38 cellular contexts compared by ENCODE assay signal in genomic region chr10:74539317-74539716, GRCh38.
"Had no signal": no experiment of that assay in that cellular context is flagged by ENCODE, and none has a peak within 500 bp of the region (broad histone marks: within the 10 kb centered on the region; RNA-seq: fewer than 3 reads in every experiment).

No MANE protein-coding gene starts in this region.

- FAIRE-seq: bronchial epithelial cell, TTC549 had no signal

- H3K27ac Mint-ChIP-seq: activated CD4-positive, alpha-beta memory T cell treated with anti-CD3 and anti-CD28 coated beads, Interleukin-2, amount 10 ng/mL, durations not matched to agents 7 days and 5 days; activated CD4-positive, alpha-beta T cell treated with anti-CD3 and anti-CD28 coated beads for 36 hours; activated CD4-positive, alpha-beta T cell treated with anti-CD3 and anti-CD28 coated beads, Interleukin-2, amount 10 ng/mL, durations not matched to agents 7 days and 5 days; activated CD8-positive, alpha-beta memory T cell treated with anti-CD3 and anti-CD28 coated beads, Interleukin-2, amount 10 ng/mL, durations not matched to agents 7 days and 5 days; activated CD8-positive, alpha-beta T cell treated with anti-CD3 and anti-CD28 coated beads, Interleukin-2, amount 10 ng/mL, durations not matched to agents 7 days and 5 days; activated naive CD4-positive, alpha-beta T cell treated with anti-CD3 and anti-CD28 coated beads, Interleukin-2, amount 10 ng/mL, durations not matched to agents 7 days and 5 days; activated naive CD4-positive, alpha-beta T cell treated with anti-CD3 and anti-CD28 coated beads, Interleukin-2, amount 50 U/mL, for 24 hours; activated naive CD8-positive, alpha-beta T cell; activated naive CD8-positive, alpha-beta T cell treated with anti-CD3 and anti-CD28 coated beads, Interleukin-2, amount 10 ng/mL, durations not matched to agents 7 days and 5 days; activated naive CD8-positive, alpha-beta T cell treated with anti-CD3 and anti-CD28 coated beads, Interleukin-2, amount 50 U/mL, for 24 hours; activated T-helper 2 cell treated with anti-CD3 and anti-CD28 coated beads, Interferon-gamma antibody, Interleukin-2, Interleukin-4, amounts not matched to agents 10 μg/mL and 5 μg/mL and 100 μg/mL, durations not matched to agents 14 hours and 24 hours and 36 hours; brain; T-helper 1 cell treated with Interleukin-12 subunit alpha and Interleukin-12 subunit beta and Interleukin-4 antibody, amounts not matched to agents 30 μg/mL and 1 μg/mL, for 36 hours; T-helper 2 cell treated with Interferon-gamma antibody and Interleukin-4, amounts not matched to agents 5 μg/mL and 100 μg/mL, for 36 hours had no signal

- H3K36me3 ChIP-seq: ascending aorta, cardiac muscle cell had no signal

- H3K4me1 ChIP-seq: ascending aorta had no signal

- ATAC-seq: activated CD4-positive, alpha-beta T cell treated with anti-CD3 and anti-CD28 coated beads for 36 hours; activated CD4-positive, CD25-positive, alpha-beta regulatory T cell treated with anti-CD3 and anti-CD28 coated beads, Interleukin-2, amount 50 U/mL, for 24 hours; activated CD8-positive, alpha-beta memory T cell treated with anti-CD3 and anti-CD28 coated beads, Interleukin-2, amount 10 ng/mL, durations not matched to agents 7 days and 5 days; activated CD8-positive, alpha-beta T cell treated with anti-CD3 and anti-CD28 coated beads, Interleukin-2, amount 10 ng/mL, durations not matched to agents 7 days and 5 days; activated naive CD8-positive, alpha-beta T cell treated with anti-CD3 and anti-CD28 coated beads, Interleukin-2, amount 50 U/mL, for 24 hours had no signal

- H3K27me3 ChIP-seq: ascending aorta, cardiac muscle cell had no signal

- H3K4me3 Mint-ChIP-seq: activated CD4-positive, alpha-beta memory T cell treated with anti-CD3 and anti-CD28 coated beads, Interleukin-2, amount 10 ng/mL, durations not matched to agents 7 days and 5 days; activated CD4-positive, alpha-beta T cell treated with anti-CD3 and anti-CD28 coated beads for 36 hours; activated CD4-positive, alpha-beta T cell treated with anti-CD3 and anti-CD28 coated beads, Interleukin-2, amount 10 ng/mL, durations not matched to agents 7 days and 5 days; activated CD8-positive, alpha-beta memory T cell treated with anti-CD3 and anti-CD28 coated beads, Interleukin-2, amount 10 ng/mL, durations not matched to agents 7 days and 5 days; activated CD8-positive, alpha-beta T cell treated with anti-CD3 and anti-CD28 coated beads, Interleukin-2, amount 10 ng/mL, durations not matched to agents 7 days and 5 days; activated naive CD4-positive, alpha-beta T cell treated with anti-CD3 and anti-CD28 coated beads, Interleukin-2, amount 10 ng/mL, durations not matched to agents 7 days and 5 days; activated naive CD4-positive, alpha-beta T cell treated with anti-CD3 and anti-CD28 coated beads, Interleukin-2, amount 50 U/mL, for 24 hours; activated naive CD8-positive, alpha-beta T cell; activated naive CD8-positive, alpha-beta T cell treated with anti-CD3 and anti-CD28 coated beads, Interleukin-2, amount 10 ng/mL, durations not matched to agents 7 days and 5 days; activated naive CD8-positive, alpha-beta T cell treated with anti-CD3 and anti-CD28 coated beads, Interleukin-2, amount 50 U/mL, for 24 hours; brain; central memory CD8-positive, alpha-beta T cell; T-helper 1 cell treated with Interleukin-12 subunit alpha and Interleukin-12 subunit beta and Interleukin-4 antibody, amounts not matched to agents 30 μg/mL and 1 μg/mL, for 36 hours; T-helper 2 cell treated with Interferon-gamma antibody and Interleukin-4, amounts not matched to agents 5 μg/mL and 100 μg/mL, for 36 hours had no signal

- H3K4me3 ChIP-seq: ascending aorta, cardiac muscle cell had no signal

- H3K27me3 Mint-ChIP-seq: activated CD4-positive, alpha-beta memory T cell treated with anti-CD3 and anti-CD28 coated beads, Interleukin-2, amount 10 ng/mL, durations not matched to agents 7 days and 5 days; activated CD4-positive, alpha-beta T cell treated with anti-CD3 and anti-CD28 coated beads for 36 hours; activated CD4-positive, alpha-beta T cell treated with anti-CD3 and anti-CD28 coated beads, Interleukin-2, amount 10 ng/mL, durations not matched to agents 7 days and 5 days; activated CD8-positive, alpha-beta memory T cell treated with anti-CD3 and anti-CD28 coated beads, Interleukin-2, amount 10 ng/mL, durations not matched to agents 7 days and 5 days; activated naive CD4-positive, alpha-beta T cell treated with anti-CD3 and anti-CD28 coated beads, Interleukin-2, amount 10 ng/mL, durations not matched to agents 7 days and 5 days; activated naive CD4-positive, alpha-beta T cell treated with anti-CD3 and anti-CD28 coated beads, Interleukin-2, amount 50 U/mL, for 24 hours; activated naive CD8-positive, alpha-beta T cell; activated naive CD8-positive, alpha-beta T cell treated with anti-CD3 and anti-CD28 coated beads, Interleukin-2, amount 10 ng/mL, durations not matched to agents 7 days and 5 days; activated naive CD8-positive, alpha-beta T cell treated with anti-CD3 and anti-CD28 coated beads, Interleukin-2, amount 50 U/mL, for 24 hours; brain; central memory CD8-positive, alpha-beta T cell had no signal

- DNase-seq: activated CD4-positive, alpha-beta memory T cell treated with anti-CD3 and anti-CD28 coated beads, Interleukin-2, amount 10 ng/mL, durations not matched to agents 7 days and 5 days; activated CD4-positive, alpha-beta T cell treated with anti-CD3 and anti-CD28 coated beads for 1 hour; activated CD4-positive, alpha-beta T cell treated with anti-CD3 and anti-CD28 coated beads for 36 hours; activated CD4-positive, alpha-beta T cell treated with anti-CD3 and anti-CD28 coated beads for 48 hours; activated CD4-positive, alpha-beta T cell treated with anti-CD3 and anti-CD28 coated beads, Interleukin-2, amount 10 ng/mL, durations not matched to agents 7 days and 5 days; activated CD4-positive, alpha-beta T cell treated with anti-CD3 and anti-CD28 coated beads, Interleukin-2, amount 50 U/mL, for 48 hours; activated CD4-positive, CD25-positive, alpha-beta regulatory T cell; activated CD8-positive, alpha-beta memory T cell treated with anti-CD3 and anti-CD28 coated beads for 24 hours; activated CD8-positive, alpha-beta memory T cell treated with anti-CD3 and anti-CD28 coated beads, Interleukin-2, amount 10 ng/mL, durations not matched to agents 7 days and 5 days; activated CD8-positive, alpha-beta memory T cell treated with anti-CD3 and anti-CD28 coated beads, Interleukin-2, amount 50 U/mL, for 48 hours; activated CD8-positive, alpha-beta T cell treated with anti-CD3 and anti-CD28 coated beads, Interleukin-2, amount 10 ng/mL, durations not matched to agents 7 days and 5 days; activated effector memory CD4-positive, alpha-beta T cell treated with Interleukin-2 at 50 U/mL for 16 hours; activated gamma-delta T cell; activated naive CD4-positive, alpha-beta T cell treated with anti-CD3 and anti-CD28 coated beads, Interleukin-2, amount 10 ng/mL, durations not matched to agents 7 days and 5 days; activated naive CD4-positive, alpha-beta T cell treated with Interleukin-2 at 50 U/mL for 16 hours; activated naive CD8-positive, alpha-beta T cell treated with anti-CD3 and anti-CD28 coated beads, Interleukin-2, amount 10 ng/mL, durations not matched to agents 7 days and 5 days; activated naive CD8-positive, alpha-beta T cell treated with anti-CD3 and anti-CD28 coated beads, Interleukin-2, amount 50 U/mL, for 24 hours; activated T-cell treated with anti-CD3 and anti-CD28 coated beads, Interleukin-2, amount 50 U/mL, for 48 hours; amygdala; anterior cingulate cortex; caudate nucleus; cerebellar nuclear complex; T-helper 1 cell; T-helper 2 cell; T-helper 9 cell had no signal

- H3K27ac ChIP-seq: ascending aorta, cardiac muscle cell, VCaP had no signal

- H3K9me3 Mint-ChIP-seq: activated CD4-positive, alpha-beta memory T cell treated with anti-CD3 and anti-CD28 coated beads, Interleukin-2, amount 10 ng/mL, durations not matched to agents 7 days and 5 days; activated naive CD4-positive, alpha-beta T cell treated with anti-CD3 and anti-CD28 coated beads, Interleukin-2, amount 10 ng/mL, durations not matched to agents 7 days and 5 days; activated naive CD8-positive, alpha-beta T cell treated with anti-CD3 and anti-CD28 coated beads, Interleukin-2, amount 50 U/mL, for 24 hours; activated T-helper 2 cell treated with anti-CD3 and anti-CD28 coated beads, Interferon-gamma antibody, Interleukin-2, Interleukin-4, amounts not matched to agents 10 μg/mL and 5 μg/mL and 100 μg/mL, durations not matched to agents 14 hours and 24 hours and 36 hours; brain; central memory CD8-positive, alpha-beta T cell; T-helper 2 cell treated with Interferon-gamma antibody and Interleukin-4, amounts not matched to agents 5 μg/mL and 100 μg/mL, for 36 hours had no signal
